Comparison of ENCODE assay signal across 28 cellular contexts in the genomic region with DNA sequence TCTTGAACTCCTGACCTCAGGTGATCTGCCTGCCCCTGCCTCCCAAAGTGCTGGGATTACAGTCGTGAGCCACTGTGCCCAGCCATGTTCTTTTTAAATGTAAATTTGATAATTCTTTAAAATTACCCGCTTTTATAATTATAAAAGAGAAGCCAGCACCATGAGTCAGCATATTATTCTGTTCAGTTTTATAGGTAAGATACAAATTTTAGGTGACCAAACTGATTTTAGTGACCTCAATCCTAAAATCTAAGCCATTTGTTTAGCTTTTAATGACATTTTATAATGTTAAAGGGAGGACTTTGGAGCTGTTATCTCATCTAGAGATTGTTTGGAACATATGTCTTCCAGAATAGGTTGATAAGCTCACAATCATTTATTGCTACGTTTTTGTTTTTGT. TPM values are rescaled to one million over a fixed set of nuclear protein-coding genes. Genes with fewer than 3 reads are reported as not detected.
"Had no signal": no experiment of that assay in that cellular context is flagged by ENCODE, and none has a peak within 500 bp of the region (broad histone marks: within the 10 kb centered on the region; RNA-seq: fewer than 3 reads in every experiment).

No MANE protein-coding gene starts in this region.

- H3K4me1 ChIP-seq: gastrocnemius medialis, pancreas, suprapubic skin, transverse colon, upper lobe of right lung, uterus had no signal

- FAIRE-seq: kidney, pancreas had no signal

- H3K27ac ChIP-seq: dorsolateral prefrontal cortex, epithelial cell of prostate, gastrocnemius medialis, neutrophil, pancreas, suprapubic skin, transverse colon, upper lobe of right lung, uterus had no signal

- H3K9me3 ChIP-seq: gastrocnemius medialis, mucosa of descending colon, neutrophil, pancreas, suprapubic skin, transverse colon, upper lobe of right lung, uterus had no signal

- H3K4me2 ChIP-seq: smooth muscle cell had no signal

- H3K27me3 ChIP-seq: dorsolateral prefrontal cortex, gastrocnemius medialis, neutrophil, pancreas, suprapubic skin, transverse colon, upper lobe of right lung, uterus had no signal

- ATAC-seq: esophagus mucosa; gastrocnemius medialis; left lobe of liver; mucosa of descending colon; natural killer cell treated with Interleukin-12 subunit alpha and Interleukin-12 subunit beta and Interleukin-15 and Interleukin-18, amount 100 ng/mL, for 72 hours; pancreas; sciatic nerve; stimulated activated naive CD8-positive, alpha-beta T cell treated with anti-CD3 and anti-CD28 coated beads, Interleukin-15, amount 100 ng/mL, for 72 hours; upper lobe of right lung had no signal

- H3K36me3 ChIP-seq: gastrocnemius medialis, pancreas, transverse colon, uterus had no signal

- H3K4me3 ChIP-seq: dorsolateral prefrontal cortex, gastrocnemius medialis, lung, mucosa of descending colon, pancreas, smooth muscle cell, suprapubic skin, transverse colon, upper lobe of right lung, uterus had no signal

- DNase-seq: dorsolateral prefrontal cortex; effector CD4-positive, alpha-beta T cell; foreskin fibroblast; gastrocnemius medialis; head of caudate nucleus; kidney; mucosa of descending colon; naive B cell; pancreas; stimulated activated CD4-positive, alpha-beta T cell treated with anti-CD3 and anti-CD28 coated beads, Interleukin-12 subunit alpha, Interleukin-12 subunit beta, amount 100 ng/mL, for 4 hours; stimulated activated CD4-positive, alpha-beta T cell treated with anti-CD3 and anti-CD28 coated beads, Interleukin-1b, Interleukin-23, amount 100 ng/mL, for 48 hours; stimulated activated CD4-positive, alpha-beta T cell treated with anti-CD3 and anti-CD28 coated beads, Interleukin-4, amount 100 ng/mL, for 1 hour; stimulated activated CD8-positive, alpha-beta memory T cell treated with anti-CD3 and anti-CD28 coated beads, Interleukin-4, amount 100 ng/mL, for 48 hours; stimulated activated naive CD4-positive, alpha-beta T cell; stimulated activated naive CD8-positive, alpha-beta T cell treated with anti-CD3 and anti-CD28 coated beads, Interleukin-15, amount 100 ng/mL, for 72 hours; transverse colon; upper lobe of right lung; uterus had no signal

RNA-seq across cellular contexts. Expression of gene PPM1E, which starts 20.8 kb away (rescaled TPM):
- total RNA-seq: glomerular endothelial cell; natural killer cell treated with Interleukin-12 subunit alpha and Interleukin-12 subunit beta and Interleukin-15 and Interleukin-18, amount 100 ng/mL, for 72 hours; upper lobe of right lung had no signal

RNA-seq across cellular contexts. Expression of gene TEX14, which starts 43.0 kb away (rescaled TPM):
- total RNA-seq: gastrocnemius medialis, glomerular endothelial cell had no signal
- polyA plus RNA-seq: smooth muscle cell had no signal
